Comparison of ENCODE assay signal across 2 cellular contexts in the genomic region with DNA sequence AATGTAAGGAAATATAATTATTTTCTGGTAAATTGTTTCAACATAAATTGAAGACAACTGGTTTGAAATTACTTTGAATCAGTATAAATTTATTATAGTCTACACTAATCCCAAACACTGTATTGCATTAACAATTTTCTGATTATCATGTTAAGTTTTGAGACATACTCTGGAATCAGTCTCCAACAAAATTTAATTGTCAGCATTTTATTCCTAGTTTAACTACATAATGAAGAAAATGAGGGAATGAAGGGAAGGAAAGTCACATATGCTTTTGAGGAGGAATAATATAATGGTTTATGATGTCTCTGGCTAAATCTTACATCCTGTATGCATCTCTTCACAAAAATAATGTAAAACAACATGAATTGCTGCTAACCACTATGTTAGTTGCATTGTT.
TF ChIP-seq lines count a peak whose summit lies in the region.

No MANE protein-coding gene starts in this region.

TF ChIP-seq in HepG2, 621 proteins besides CTCF, POLR2A, EP300 and RAD21:
- no peak for TF ChIP-seq HDAC6 (IDR thresholded peaks at IDR 0.05; ENCODE audit: low read depth, low read length)
- no peak for TF ChIP-seq KDM6A (CRISPR knock-in tag; IDR thresholded peaks at IDR 0.05; ENCODE audit: low read depth)
- peak; percentile 41 to 78; a peak in 3 of 4 replicates for TF ChIP-seq MAFK (conservative IDR thresholded peaks at IDR 0.05 in 1 of 2, IDR thresholded peaks at IDR 0.05 in 1 of 2; ENCODE audit: low read length in 2 of 2)
- TF ChIP-seq CEBPB (IDR thresholded peaks at IDR 0.05; ENCODE audit: borderline replicate concordance, low read depth, low read length): no peak
- TF ChIP-seq MAFF (IDR thresholded peaks at IDR 0.05; ENCODE audit: low read depth, low read length): peak; percentile 78
- TF ChIP-seq SAFB2 (CRISPR knock-in tag; IDR thresholded peaks at IDR 0.05; ENCODE audit: borderline replicate concordance, low read depth): no peak
- TF ChIP-seq, protein P1, sequence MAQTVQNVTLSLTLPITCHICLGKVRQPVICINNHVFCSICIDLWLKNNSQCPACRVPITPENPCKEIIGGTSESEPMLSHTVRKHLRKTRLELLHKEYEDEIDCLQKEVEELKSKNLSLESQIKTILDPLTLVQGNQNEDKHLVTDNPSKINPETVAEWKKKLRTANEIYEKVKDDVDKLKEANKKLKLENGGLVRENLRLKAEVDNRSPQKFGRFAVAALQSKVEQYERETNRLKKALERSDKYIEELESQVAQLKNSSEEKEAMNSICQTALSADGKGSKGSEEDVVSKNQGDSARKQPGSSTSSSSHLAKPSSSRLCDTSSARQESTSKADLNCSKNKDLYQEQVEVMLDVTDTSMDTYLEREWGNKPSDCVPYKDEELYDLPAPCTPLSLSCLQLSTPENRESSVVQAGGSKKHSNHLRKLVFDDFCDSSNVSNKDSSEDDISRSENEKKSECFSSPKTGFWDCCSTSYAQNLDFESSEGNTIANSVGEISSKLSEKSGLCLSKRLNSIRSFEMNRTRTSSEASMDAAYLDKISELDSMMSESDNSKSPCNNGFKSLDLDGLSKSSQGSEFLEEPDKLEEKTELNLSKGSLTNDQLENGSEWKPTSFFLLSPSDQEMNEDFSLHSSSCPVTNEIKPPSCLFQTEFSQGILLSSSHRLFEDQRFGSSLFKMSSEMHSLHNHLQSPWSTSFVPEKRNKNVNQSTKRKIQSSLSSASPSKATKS (CRISPR knock-in tag; IDR thresholded peaks at IDR 0.05): no peak
- no peak for TF ChIP-seq SRY (CRISPR knock-in tag; IDR thresholded peaks at IDR 0.05)

TF ChIP-seq in K562, 482 proteins besides CTCF, POLR2A, EP300 and RAD21:
- TF ChIP-seq, protein P2, sequence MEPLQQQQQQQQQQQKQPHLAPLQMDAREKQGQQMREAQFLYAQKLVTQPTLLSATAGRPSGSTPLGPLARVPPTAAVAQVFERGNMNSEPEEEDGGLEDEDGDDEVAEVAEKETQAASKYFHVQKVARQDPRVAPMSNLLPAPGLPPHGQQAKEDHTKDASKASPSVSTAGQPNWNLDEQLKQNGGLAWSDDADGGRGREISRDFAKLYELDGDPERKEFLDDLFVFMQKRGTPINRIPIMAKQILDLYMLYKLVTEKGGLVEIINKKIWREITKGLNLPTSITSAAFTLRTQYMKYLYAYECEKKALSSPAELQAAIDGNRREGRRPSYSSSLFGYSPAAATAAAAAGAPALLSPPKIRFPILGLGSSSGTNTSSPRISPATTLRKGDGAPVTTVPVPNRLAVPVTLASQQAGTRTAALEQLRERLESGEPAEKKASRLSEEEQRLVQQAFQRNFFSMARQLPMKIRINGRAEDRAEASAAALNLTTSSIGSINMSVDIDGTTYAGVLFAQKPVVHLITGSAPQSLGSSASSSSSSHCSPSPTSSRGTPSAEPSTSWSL (CRISPR knock-in tag; IDR thresholded peaks at IDR 0.05; ENCODE audit: borderline replicate concordance): no peak
- TF ChIP-seq SNIP1 (IDR thresholded peaks at IDR 0.05; ENCODE audit: low read depth) (no peak), MAFF (IDR thresholded peaks at IDR 0.05; ENCODE audit: low read length) (peak; percentile 72), POLR3A (IDR thresholded peaks at IDR 0.05; ENCODE audit: borderline replicate concordance, extremely low read depth, insufficient read depth, insufficient read length) (no peak), ZNF316 (IDR thresholded peaks at IDR 0.05) (peak; percentile 93), MAFK (IDR thresholded peaks at IDR 0.05; ENCODE audit: low read length) (peak; percentile 61; the same call in 1 of the 2 replicates), MAFG (tag; conservative IDR thresholded peaks at IDR 0.05) (peak; percentile 70; the same call in 1 of the 2 replicates), ZNF431 (CRISPR knock-in tag; IDR thresholded peaks at IDR 0.05) (no peak), ZNF121 (CRISPR knock-in tag; conservative IDR thresholded peaks at IDR 0.05) (no peak), C11orf30 (IDR thresholded peaks at IDR 0.05; ENCODE audit: low read depth) (peak; percentile 83)
TF ChIP-seq in K562: peak in this region for 5.
